ENCODE assay signal across 11 cellular contexts in genomic region chr2:69253893-69254292, GRCh38.
DNase-seq lines count a peak whose midpoint lies in the region; ATAC-seq and TF ChIP-seq lines count a peak whose summit lies in the region.
"Had no signal": no experiment of that assay in that cellular context is flagged by ENCODE, and none has a peak within 500 bp of the region (broad histone marks: within the 10 kb centered on the region; RNA-seq: fewer than 3 reads in every experiment).

No MANE protein-coding gene starts in this region.

- ATAC-seq in GM18519 (IDR thresholded peaks at IDR 0.05; ENCODE audit: low FRiP score, unreplicated experiment) (no peak), GM19351 (IDR thresholded peaks at IDR 0.05; ENCODE audit: unreplicated experiment) (no peak), HG02973 (IDR thresholded peaks at IDR 0.05; ENCODE audit: unreplicated experiment) (no peak)
- ATAC-seq: HCT116 had no signal

- no peaks in the 10 kb centered on the region for H3K9me3 ChIP-seq in SK-N-SH

- H3K27me3 ChIP-seq in SK-N-SH (ENCODE audit: insufficient read depth): no peaks in the 10 kb centered on the region

- no peak for TF ChIP-seq CTCF in SK-N-SH (IDR thresholded peaks at IDR 0.05)
- TF ChIP-seq CTCF in foreskin fibroblast (IDR thresholded peaks at IDR 0.05; ENCODE audit: low read depth, low read length): no peak

- H3K4me3 ChIP-seq in SK-N-SH (ENCODE audit: low read depth in 2 of 2, low read length in 1 of 2) (no peak overlapping the region; a peak in 1 of 4 replicates), foreskin fibroblast (ENCODE audit: low read depth in 1 of 2, low read length in 2 of 2) (no peak overlapping the region)

- POLR2A ChIA-PET in SK-N-SH (lab: Yijun Ruan, JAX): no interaction called here

- peaks cover 43% of the 10 kb centered on the region for H3F3A ChIP-seq in SK-N-SH (replicated peaks; ENCODE audit: insufficient read depth)

- CTCF ChIA-PET in SK-N-SH (lab: Yijun Ruan, JAX): no interaction called here

- WGBS in SK-N-SH (ENCODE audit: low lambda C conversion rate): 8% methylated on average over 7 of the region's 7 CpGs

- H3K4me1 ChIP-seq in SK-N-SH (ENCODE audit: control insufficient read depth in 1 of 2, insufficient read depth in 2 of 2, low read depth in 1 of 2, low read length in 1 of 2): peaks cover 2 to 27% of the 10 kb centered on the region in 2 experiments

- peak overlapping the region; percentile 92 to 99; a peak in 3 of 4 replicates for H3K27ac ChIP-seq in SK-N-SH (ENCODE audit: low read depth in 2 of 2, low read length in 1 of 2)

- H4K20me1 ChIP-seq in SK-N-SH (ENCODE audit: insufficient read depth): no peaks in the 10 kb centered on the region

- H3K36me3 ChIP-seq in SK-N-SH (replicated peaks in 1 of 2; ENCODE audit: control insufficient read depth in 1 of 2, insufficient read depth in 2 of 2, low read length in 1 of 2): peaks cover 0 to 5% of the 10 kb centered on the region in 2 experiments

- peak overlapping the region; percentile 75 for H3K9ac ChIP-seq in SK-N-SH

- peak overlapping the region; percentile 53; the same call in 1 of the 2 replicates for H3K4me2 ChIP-seq in SK-N-SH

- H3K79me2 ChIP-seq in SK-N-SH (ENCODE audit: insufficient read depth): no peaks in the 10 kb centered on the region

- no peak overlapping the region for H2AFZ ChIP-seq in SK-N-SH (ENCODE audit: low read depth)

- peak; percentile 72 for DNase-seq in DMS79 (lab: John Stamatoyannopoulos, UW)
- DNase-seq in SK-N-SH: no peak
- peak; percentile 93 to 98 for DNase-seq in foreskin fibroblast
- DNase-seq in pulmonary artery endothelial cell (ENCODE audit: low read depth, low spot score): peak; percentile 100
- DNase-seq in SK-N-DZ (ENCODE audit: low spot score): no peak
- DNase-seq: activated B cell treated with CpG ODN at 0.5 μM for 24 hours, GF-D8 had no signal

- TF ChIP-seq RAD21 in SK-N-SH (IDR thresholded peaks at IDR 0.05; ENCODE audit: low read length): no peak

- H3K9me2 ChIP-seq in SK-N-SH: no peaks in the 10 kb centered on the region

- peak; percentile 45 to 100; a peak in 3 of 4 replicates for TF ChIP-seq EP300 in SK-N-SH (IDR thresholded peaks at IDR 0.05; ENCODE audit: borderline replicate concordance in 1 of 2, low read depth in 1 of 2, low read length in 1 of 2)

TF ChIP-seq in SK-N-SH, 30 proteins besides CTCF, POLR2A, EP300 and RAD21 (continues in another document):
- TF ChIP-seq IRF3 (IDR thresholded peaks at IDR 0.05; ENCODE audit: low read depth, low read length): no peak
- TF ChIP-seq REST (IDR thresholded peaks at IDR 0.05; ENCODE audit: low read depth, low read length): peak; percentile 77
- TF ChIP-seq NRF1 (IDR thresholded peaks at IDR 0.05; ENCODE audit: low read depth, low read length): 0 out of 2 replicates have a peak, but pooled peaks have one; percentile 12
- peak; percentile 89; the same call in 1 of the 2 replicates for TF ChIP-seq POLR2AphosphoS5 (IDR thresholded peaks at IDR 0.05; ENCODE audit: low read depth, low read length)
- no peak for TF ChIP-seq FOXJ3 (CRISPR knock-in tag; IDR thresholded peaks at IDR 0.05)
- peak; percentile 99 for TF ChIP-seq TEAD4 (IDR thresholded peaks at IDR 0.05; ENCODE audit: borderline replicate concordance, insufficient read depth)
- peak; percentile 87 for TF ChIP-seq MEF2A (IDR thresholded peaks at IDR 0.05; ENCODE audit: borderline replicate concordance, low read depth)
- TF ChIP-seq GABPA (IDR thresholded peaks at IDR 0.05; ENCODE audit: low read depth): peak; percentile 49; the same call in 1 of the 2 replicates
- TF ChIP-seq JUND (IDR thresholded peaks at IDR 0.05): peak; percentile 99
- TF ChIP-seq RFX5 (IDR thresholded peaks at IDR 0.05; ENCODE audit: low read length): no peak
- TF ChIP-seq RCOR1 (IDR thresholded peaks at IDR 0.05; ENCODE audit: low read length): no peak
- peak; percentile 93 for TF ChIP-seq SIN3A (IDR thresholded peaks at IDR 0.05; ENCODE audit: borderline replicate concordance, low read depth, low read length)
- TF ChIP-seq NFIC (IDR thresholded peaks at IDR 0.05; ENCODE audit: borderline replicate concordance): peak; percentile 100
- TF ChIP-seq USF1 (IDR thresholded peaks at IDR 0.05; ENCODE audit: borderline replicate concordance, low read depth): no peak
- TF ChIP-seq CHD2 (IDR thresholded peaks at IDR 0.05; ENCODE audit: low read length, partially characterized antibody): no peak
- TF ChIP-seq ELF1 (IDR thresholded peaks at IDR 0.05): no peak
- TF ChIP-seq TCF12 (IDR thresholded peaks at IDR 0.05): peak; percentile 99
- peak; percentile 98 for TF ChIP-seq FOXM1 (IDR thresholded peaks at IDR 0.05; ENCODE audit: low read depth)
- peak; percentile 98 for TF ChIP-seq RXRA (IDR thresholded peaks at IDR 0.05; ENCODE audit: borderline replicate concordance, low read depth)
- peak; percentile 98 for TF ChIP-seq FOSL2 (IDR thresholded peaks at IDR 0.05; ENCODE audit: borderline replicate concordance, low read depth)
- no peak for TF ChIP-seq USF2 (IDR thresholded peaks at IDR 0.05; ENCODE audit: borderline replicate concordance, low read depth, low read length)
- TF ChIP-seq MXI1 (IDR thresholded peaks at IDR 0.05; ENCODE audit: low read depth, low read length): no peak
- TF ChIP-seq ZBTB33 (IDR thresholded peaks at IDR 0.05; ENCODE audit: borderline replicate concordance, low read depth): peak; percentile 92
- TF ChIP-seq GATA2 (CRISPR knock-in tag; IDR thresholded peaks at IDR 0.05): no peak

Comparison
In these comparisons a context has a peak if more than half of its experiments do, and no peak if none do; other contexts are left out.
1. DNase-seq: peak in DMS79 (single experiment), foreskin fibroblast (2 of 2) and pulmonary artery endothelial cell (single experiment); none in SK-N-SH (single experiment) and SK-N-DZ (single experiment).